Comparison of ENCODE assay signal across 1 cellular context in genomic region chr17:48123111-48123510, GRCh38.
TF ChIP-seq lines count a peak whose summit lies in the region.

No MANE protein-coding gene starts in this region.

TF ChIP-seq in GM12878, 131 proteins besides CTCF, POLR2A, EP300 and RAD21:
- TF ChIP-seq IKZF2 (IDR thresholded peaks at IDR 0.05) (no peak), BHLHE40 (IDR thresholded peaks at IDR 0.05; ENCODE audit: borderline replicate concordance in 1 of 2, low read depth in 2 of 2, low read length in 1 of 2) (no peak), POLR2AphosphoS5 (IDR thresholded peaks at IDR 0.05; ENCODE audit: low read length) (peak; percentile 7; the same call in 1 of the 2 replicates), SMAD5 (IDR thresholded peaks at IDR 0.05; ENCODE audit: low read depth) (0 out of 2 replicates have a peak, but pooled peaks have one; percentile 30), ZNF622 (IDR thresholded peaks at IDR 0.05) (no peak), POU2F2 (IDR thresholded peaks at IDR 0.05; ENCODE audit: borderline replicate concordance, low read depth, low read length) (peak; percentile 59; the same call in 1 of the 3 replicates)
